Comparison of ENCODE assay signal across 10 cellular contexts in genomic region chr16:23302045-23302956, GRCh38. TPM values are rescaled to one million over a fixed set of nuclear protein-coding genes. Genes with fewer than 3 reads are reported as not detected.
DNase-seq lines count a peak whose midpoint lies in the region; ATAC-seq lines count a peak whose summit lies in the region.
"Had no signal": no experiment of that assay in that cellular context is flagged by ENCODE, and none has a peak within 500 bp of the region (broad histone marks: within the 10 kb centered on the region; RNA-seq: fewer than 3 reads in every experiment).

Gene SCNN1B, plus strand, starts transcription at chr16:23302302. Its CDS starts 46,298 bp downstream, at chr16:23348600.

- H3K4me3 ChIP-seq in HUES6 (ENCODE audit: low read depth, low read length) (peak within 1 kb of the TSS; percentile 88), muscle layer of colon (ENCODE audit: low read depth in 1 of 2, low read length in 2 of 2) (peak within 1 kb of the TSS; percentile 20 to 38)

- peak; percentile 12 for DNase-seq in Caki2 (ENCODE audit: low read depth)
- DNase-seq in cerebellum (ENCODE audit: low spot score), result peak; percentile 44
- no peak for DNase-seq in KBM-7
- no peak for DNase-seq in H4 (ENCODE audit: low spot score)
- DNase-seq: NCI-H2029 treated with DMSO at 0.1 percent for 48 hours had no signal

- H3K27me3 ChIP-seq in HUES6 (ENCODE audit: control insufficient read depth, insufficient read depth, low read length), result peaks cover 48% of the 10 kb centered on the region
- peaks cover 8 to 28% of the 10 kb centered on the region in 2 donors for H3K27me3 ChIP-seq in muscle layer of colon (ENCODE audit: control insufficient read depth in 1 of 2, insufficient read depth in 2 of 2, low read length in 2 of 2)

- H3K4me1 ChIP-seq in HUES6 (ENCODE audit: control insufficient read depth, insufficient read depth, low read length), result peaks cover 7% of the 10 kb centered on the region
- H3K4me1 ChIP-seq in muscle layer of colon (ENCODE audit: insufficient read depth, low read length), result peaks cover 7% of the 10 kb centered on the region

- in situ Hi-C loops in Caki2 (cut with HindIII; ENCODE audit: low pct_unique_long_range_greater_than_20kb, low sequenced_read_pairs), result no loop called here
- in situ Hi-C loops in KBM-7 (cut with MboI; ENCODE audit: low pct_unique_long_range_greater_than_20kb, low sequenced_read_pairs), result no loop called here

- no peaks in the 10 kb centered on the region for H3K36me3 ChIP-seq in HUES6 (ENCODE audit: control insufficient read depth, insufficient read depth, low read length)
- H3K36me3 ChIP-seq in muscle layer of colon (ENCODE audit: insufficient read depth, low read length), result no peaks in the 10 kb centered on the region

- ATAC-seq in HG03571 (IDR thresholded peaks at IDR 0.05; ENCODE audit: unreplicated experiment) (no peak), HG02870 (IDR thresholded peaks at IDR 0.05; ENCODE audit: unreplicated experiment) (no peak)

- H3K9ac ChIP-seq in HUES6 (ENCODE audit: low read length) (peak within 1 kb of the TSS; percentile 13), muscle layer of colon (ENCODE audit: low read length) (no peak within 1 kb of the TSS)

- H3K9me3 ChIP-seq in HUES6 (ENCODE audit: control insufficient read depth, insufficient read depth, low read depth, low read length) (no peaks in the 10 kb centered on the region), muscle layer of colon (ENCODE audit: low read length) (no peaks in the 10 kb centered on the region)

- H3K27ac ChIP-seq in HUES6 (ENCODE audit: low read depth, low read length) (no peak within 1 kb of the TSS), muscle layer of colon (ENCODE audit: low read depth, low read length) (no peak within 1 kb of the TSS)

RNA-seq across cellular contexts. Expression of gene SCNN1B, which starts in this region (rescaled TPM):
- total RNA-seq in Caki2 (2014; rRNA removed; shearing (Covaris generic); ENCODE audit: low replicate concordance), result not detected in 2 replicates
- not detected for total RNA-seq in cerebellum
- not detected in 2 replicates for total RNA-seq in H4 (2014; rRNA removed; shearing (Covaris generic))
- total RNA-seq: temporal lobe had no signal

Comparison
In these comparisons a context has a peak if more than half of its experiments do, and no peak if none do; other contexts are left out.
1. Peak in DNase-seq in Caki2; RNA of the gene not detected or under 1 TPM.
2. Peak in DNase-seq in cerebellum; RNA of the gene not detected or under 1 TPM.